ENCODE assay signal across 9 cellular contexts in the genomic region with DNA sequence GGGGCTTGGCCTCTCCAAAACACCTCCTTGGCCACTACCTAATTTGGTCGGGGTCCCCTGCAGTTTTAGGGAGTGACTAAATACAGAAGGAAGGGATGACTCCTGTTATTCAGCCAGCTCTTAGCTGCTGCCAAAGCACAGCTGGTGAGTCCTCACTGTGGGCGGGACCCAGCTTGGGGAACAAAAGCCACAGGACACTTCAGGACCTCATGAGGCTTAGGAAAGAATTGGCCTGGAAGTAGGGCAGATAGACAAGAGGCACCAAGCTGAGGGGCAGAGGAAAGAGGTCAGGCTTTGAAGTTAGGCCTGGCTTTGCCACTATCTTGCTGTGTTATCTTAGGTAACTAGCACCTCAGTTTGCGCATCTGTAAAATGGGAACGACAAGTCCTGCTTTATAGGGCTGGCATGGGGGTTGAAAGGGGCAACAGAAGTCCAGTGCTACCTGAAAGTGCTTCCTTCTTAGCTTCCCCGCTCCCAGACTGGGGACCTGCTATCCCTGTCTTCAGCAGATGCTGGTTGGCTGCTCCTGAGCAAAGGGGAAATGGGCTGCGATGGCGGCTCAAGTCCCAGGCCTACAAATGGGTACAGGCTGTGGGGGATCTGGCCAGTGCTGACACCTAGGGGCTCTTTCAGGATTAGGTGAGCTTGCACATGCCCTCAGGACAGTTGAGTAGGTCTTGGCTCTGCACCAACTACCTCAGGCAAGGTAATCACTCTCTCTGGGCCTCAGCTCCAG. TPM values are rescaled to one million over a fixed set of nuclear protein-coding genes. Genes with fewer than 3 reads are reported as not detected.
DNase-seq lines count a peak whose midpoint lies in the region; TF ChIP-seq lines count a peak whose summit lies in the region.
"Had no signal": no experiment of that assay in that cellular context is flagged by ENCODE, and none has a peak within 500 bp of the region (broad histone marks: within the 10 kb centered on the region; RNA-seq: fewer than 3 reads in every experiment).

No MANE protein-coding gene starts in this region.

- WGBS in adrenal gland, 4 donors = 0 to 76% (median 65%) methylated on average over 1 to 7 of the region's 7 CpGs

- H3K27me3 Mint-ChIP-seq in activated naive CD4-positive, alpha-beta T cell treated with anti-CD3 and anti-CD28 coated beads, Interleukin-2, amount 10 ng/mL, durations not matched to agents 7 days and 5 days = no peaks in the 10 kb centered on the region

- no peak overlapping the region for H3K4me3 Mint-ChIP-seq in activated naive CD4-positive, alpha-beta T cell treated with anti-CD3 and anti-CD28 coated beads, Interleukin-2, amount 10 ng/mL, durations not matched to agents 7 days and 5 days

- no peak for TF ChIP-seq POLR2A in adrenal gland (IDR thresholded peaks at IDR 0.05)

- H3K4me1 ChIP-seq in adrenal gland (replicated peaks in 1 of 2) = peaks cover 13 to 25% of the 10 kb centered on the region in 2 donors

- H3K4me3 ChIP-seq in adrenal gland = no peak overlapping the region

- DNase-seq in AG20443 (ENCODE audit: low spot score) (peak; percentile 88), GM20000 (ENCODE audit: low spot score) (no peak), adrenal gland (peak; percentile 52 to 84 (median 80)), iPS-NIHi7 (ENCODE audit: extremely low spot score) (peak; percentile 64), NCI-H1105 (lab: John Stamatoyannopoulos, UW) (no peak), HK-2 (ENCODE audit: unreplicated experiment) (no peak), pons (ENCODE audit: low spot score) (no peak)
- DNase-seq in activated naive CD4-positive, alpha-beta T cell treated with anti-CD3 and anti-CD28 coated beads, Interleukin-2, amount 10 ng/mL, durations not matched to agents 7 days and 5 days = no peak

- peaks cover under 1% of the 10 kb centered on the region for H3K36me3 Mint-ChIP-seq in activated naive CD4-positive, alpha-beta T cell treated with anti-CD3 and anti-CD28 coated beads, Interleukin-2, amount 10 ng/mL, durations not matched to agents 7 days and 5 days

- peak overlapping the region in 3 of 5 donors; percentile 24 to 59 (median 59) for H3K27ac ChIP-seq in adrenal gland
- H3K27ac ChIP-seq: KMS-11 had no signal

- H3K27me3 ChIP-seq in adrenal gland = no peaks in the 10 kb centered on the region

- peak; percentile 1 for TF ChIP-seq CTCF in GM20000 (IDR thresholded peaks at IDR 0.05; ENCODE audit: extremely low read depth, missing control alignments)
- TF ChIP-seq CTCF in adrenal gland (IDR thresholded peaks at IDR 0.05) = no peak

- intact Hi-C loops in adrenal gland (cut with DNase I) = no loop called here

- H3K4me1 Mint-ChIP-seq in activated naive CD4-positive, alpha-beta T cell treated with anti-CD3 and anti-CD28 coated beads, Interleukin-2, amount 10 ng/mL, durations not matched to agents 7 days and 5 days = peaks cover 34% of the 10 kb centered on the region

- no peaks in the 10 kb centered on the region for H3K36me3 ChIP-seq in adrenal gland (replicated peaks in 1 of 2)

- CTCF ChIA-PET in activated naive CD4-positive, alpha-beta T cell treated with anti-CD3 and anti-CD28 coated beads, Interleukin-2, amount 10 ng/mL, durations not matched to agents 7 days and 5 days (lab: Charles Lee) = interaction anchor here (0.9 to 2.3 kb wide), 5 partner anchors 12 to 50 kb away, joined by 3 to 12 read pairs (median 4); no protein-coding TSS in a partner anchor

- no peak overlapping the region for H3K27ac Mint-ChIP-seq in activated naive CD4-positive, alpha-beta T cell treated with anti-CD3 and anti-CD28 coated beads, Interleukin-2, amount 10 ng/mL, durations not matched to agents 7 days and 5 days

- H3K9me3 Mint-ChIP-seq in activated naive CD4-positive, alpha-beta T cell treated with anti-CD3 and anti-CD28 coated beads, Interleukin-2, amount 10 ng/mL, durations not matched to agents 7 days and 5 days = no peaks in the 10 kb centered on the region

- H3K9me3 ChIP-seq in adrenal gland (replicated peaks in 1 of 3) = no peaks in the 10 kb centered on the region

RNA-seq across cellular contexts. Expression of a gene that starts 15.7 kb away (rescaled TPM):
- 100 to 1,000 TPM in 5 of 8 donors, 10 to 100 TPM in 3; 67.6 to 379 (median 175) TPM for total RNA-seq in adrenal gland
- polyA plus RNA-seq in adrenal gland = 100 to 1,000 TPM; 213 to 611 (median 223) TPM

RNA-seq across cellular contexts. Expression of a gene that starts 21.3 kb away (rescaled TPM):
- total RNA-seq in adrenal gland = 10 to 100 TPM in 4 of 8 donors, 1 to 10 TPM in 4; 4.7 to 16.0 (median 10.4) TPM
- 10 to 100 TPM in 2 of 3 donors, 1 to 10 TPM in 1; 6.0 to 51.9 (median 11.3) TPM for polyA plus RNA-seq in adrenal gland

RNA-seq across cellular contexts. Expression of a gene that starts 52.4 kb away (rescaled TPM):
- total RNA-seq in adrenal gland = 100 to 1,000 TPM in 1 of 8 donors, 10 to 100 TPM in 7; 43.9 to 111 (median 71.8) TPM
- 10 to 100 TPM; 10.4 to 98.5 (median 27.0) TPM for polyA plus RNA-seq in adrenal gland

Comparison
In these comparisons a context has a peak if more than half of its experiments do, and no peak if none do; other contexts are left out.
1. DNase-seq: peak in AG20443 (single experiment), adrenal gland (7 of 7) and iPS-NIHi7 (single experiment); none in GM20000 (single experiment), NCI-H1105 (single experiment), HK-2 (single experiment), activated naive CD4-positive, alpha-beta T cell treated with anti-CD3 and anti-CD28 coated beads, Interleukin-2, amount 10 ng/mL, durations not matched to agents 7 days and 5 days (single experiment) and pons (single experiment).